ENCODE assay signal across 16 cellular contexts in the genomic region with DNA sequence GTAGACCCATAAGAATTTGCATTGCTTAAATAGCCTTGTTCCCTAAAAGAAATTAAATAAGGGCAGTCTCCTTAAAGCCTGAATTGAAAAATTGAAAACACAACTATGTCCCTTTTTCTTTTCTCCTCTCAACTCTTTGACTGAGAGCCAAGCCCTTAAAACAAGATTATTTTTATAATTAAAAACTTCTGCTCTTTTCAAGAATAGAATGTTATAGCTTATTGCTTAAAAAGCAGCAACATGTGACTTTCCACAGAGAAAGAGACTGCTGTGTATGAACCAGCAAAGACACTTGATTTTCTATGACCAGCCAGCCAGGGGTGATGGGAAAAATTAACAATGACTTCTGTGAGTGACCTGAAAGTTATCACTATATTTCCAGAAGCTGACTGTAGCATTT.
DNase-seq lines count a peak whose midpoint lies in the region; ATAC-seq and TF ChIP-seq lines count a peak whose summit lies in the region.
"Had no signal": no experiment of that assay in that cellular context is flagged by ENCODE, and none has a peak within 500 bp of the region (broad histone marks: within the 10 kb centered on the region; RNA-seq: fewer than 3 reads in every experiment).

No MANE protein-coding gene starts in this region.

- ATAC-seq in HG02852 (IDR thresholded peaks at IDR 0.05; ENCODE audit: unreplicated experiment): no peak
- ATAC-seq in body of pancreas: no peak
- ATAC-seq: A549 had no signal

- no peaks in the 10 kb centered on the region for H3K79me2 ChIP-seq in GM23248 (ENCODE audit: insufficient read depth)

- no peaks in the 10 kb centered on the region for H3F3A ChIP-seq in GM23248 (ENCODE audit: insufficient read depth)

- H3K27ac Mint-ChIP-seq in activated naive CD8-positive, alpha-beta T cell treated with anti-CD3 and anti-CD28 coated beads for 36 hours: no peak overlapping the region
- H3K27ac Mint-ChIP-seq: CD4-positive, alpha-beta T cell had no signal

- H3K9me2 ChIP-seq in GM23248 (ENCODE audit: insufficient read depth): no peaks in the 10 kb centered on the region

- no peaks in the 10 kb centered on the region for H3K36me3 Mint-ChIP-seq in activated naive CD8-positive, alpha-beta T cell treated with anti-CD3 and anti-CD28 coated beads for 36 hours

- H3K4me3 Mint-ChIP-seq in activated naive CD8-positive, alpha-beta T cell treated with anti-CD3 and anti-CD28 coated beads for 36 hours: no peak overlapping the region
- H3K4me3 Mint-ChIP-seq: CD4-positive, alpha-beta T cell had no signal

- in situ Hi-C loops in GM23248 (cut with MboI): no loop called here

- intact Hi-C loops in lower leg skin (cut with DNase I; ENCODE audit: low total_unique reads): no loop called here
- intact Hi-C loops in body of pancreas (cut with DNase I): no loop called here

- H3K9ac ChIP-seq in GM23248: no peak overlapping the region

- H3K36me3 ChIP-seq in GM23248 (ENCODE audit: low read depth) (no peaks in the 10 kb centered on the region), body of pancreas (replicated peaks in 1 of 2; ENCODE audit: insufficient read depth in 1 of 2, low read depth in 2 of 2) (no peaks in the 10 kb centered on the region)
- H3K36me3 ChIP-seq: HAP-1 had no signal

- H3K27ac ChIP-seq in GM23248: no peak overlapping the region
- H3K27ac ChIP-seq in body of pancreas: no peak overlapping the region
- H3K27ac ChIP-seq: 22Rv1, A549, C4-2B had no signal

- TF ChIP-seq CTCF in AG09309 (IDR thresholded peaks at IDR 0.05; ENCODE audit: control insufficient read depth, insufficient read depth, low read depth, low read length, missing control alignments): no peak
- no peak for TF ChIP-seq CTCF in foreskin fibroblast (IDR thresholded peaks at IDR 0.05; ENCODE audit: low read depth, low read length)
- no peak for TF ChIP-seq CTCF in lower leg skin (IDR thresholded peaks at IDR 0.05)
- no peak for TF ChIP-seq CTCF in body of pancreas (IDR thresholded peaks at IDR 0.05)

- no peaks in the 10 kb centered on the region for H3K9me3 Mint-ChIP-seq in activated naive CD8-positive, alpha-beta T cell treated with anti-CD3 and anti-CD28 coated beads for 36 hours
- H3K9me3 Mint-ChIP-seq: CD4-positive, alpha-beta T cell had no signal

- H3K4me2 ChIP-seq in GM23248 (ENCODE audit: unreplicated experiment): no peak overlapping the region
- H3K4me2 ChIP-seq: A549 had no signal

- H3K4me1 ChIP-seq in GM23248 (ENCODE audit: insufficient read depth) (no peaks in the 10 kb centered on the region), body of pancreas (no peaks in the 10 kb centered on the region)
- H3K4me1 ChIP-seq: A549, Caco-2, HAP-1 had no signal

- no peak overlapping the region for H2AFZ ChIP-seq in GM23248

- H3K9me3 ChIP-seq in GM23248 (ENCODE audit: low read depth) (no peaks in the 10 kb centered on the region), body of pancreas (no peaks in the 10 kb centered on the region)
- H3K9me3 ChIP-seq: Caco-2, HAP-1 had no signal

- H3K27me3 ChIP-seq in GM23248 (replicated peaks; ENCODE audit: insufficient read depth) (no peaks in the 10 kb centered on the region), body of pancreas (no peaks in the 10 kb centered on the region)

- no peaks in the 10 kb centered on the region for H4K20me1 ChIP-seq in GM23248 (ENCODE audit: insufficient read depth)

- no peaks in the 10 kb centered on the region for H3K4me1 Mint-ChIP-seq in activated naive CD8-positive, alpha-beta T cell treated with anti-CD3 and anti-CD28 coated beads for 36 hours

- DNase-seq in AG09309 (ENCODE audit: low read depth) (peak; percentile 0), GM23248 (peak; percentile 3), fibroblast of gingiva (ENCODE audit: low read depth) (peak; percentile 59), foreskin fibroblast (peak; percentile 4 to 54), lower leg skin (ENCODE audit: low spot score in 2 of 2) (no peak), body of pancreas (no peak)
- no peak for DNase-seq in activated naive CD8-positive, alpha-beta T cell treated with anti-CD3 and anti-CD28 coated beads for 36 hours
- DNase-seq: AML-193; Caco-2; CD4-positive, alpha-beta T cell; IMR-90 had no signal

- H3K4me3 ChIP-seq in AG09309 (ENCODE audit: control insufficient read depth, low read depth, low read length) (no peak overlapping the region), GM23248 (no peak overlapping the region), foreskin fibroblast (ENCODE audit: low read depth in 1 of 2, low read length in 2 of 2) (no peak overlapping the region), lower leg skin (ENCODE audit: low read depth, poor library complexity, severe bottlenecking) (no peak overlapping the region), body of pancreas (no peak overlapping the region)
- H3K4me3 ChIP-seq: A549, HAP-1 had no signal

- TF ChIP-seq POLR2A in lower leg skin (IDR thresholded peaks at IDR 0.05): no peak
- TF ChIP-seq POLR2A in body of pancreas (IDR thresholded peaks at IDR 0.05): no peak

- peaks cover 6% of the 10 kb centered on the region for H3K27me3 Mint-ChIP-seq in activated naive CD8-positive, alpha-beta T cell treated with anti-CD3 and anti-CD28 coated beads for 36 hours
- H3K27me3 Mint-ChIP-seq: CD4-positive, alpha-beta T cell had no signal

Comparison
In these comparisons a context has a peak if more than half of its experiments do, and no peak if none do; other contexts are left out.
1. DNase-seq: peak in AG09309 (single experiment), GM23248 (single experiment), fibroblast of gingiva (single experiment) and foreskin fibroblast (2 of 2); none in lower leg skin (0 of 2), activated naive CD8-positive, alpha-beta T cell treated with anti-CD3 and anti-CD28 coated beads for 36 hours (single experiment) and body of pancreas (0 of 4).